In genomic region chr6:144285798-144286502, GRCh38 we compare ENCODE assay signal across 8 cellular contexts. TPM values are rescaled to one million over a fixed set of nuclear protein-coding genes. Genes with fewer than 3 reads are reported as not detected.
DNase-seq lines count a peak whose midpoint lies in the region; ATAC-seq and TF ChIP-seq lines count a peak whose summit lies in the region.

No MANE protein-coding gene starts in this region.

- BruUV-seq in A673 (replicated peaks; lab: Mats Ljungman, UMichigan), result no TSS peak

- ATAC-seq in GM18909 (IDR thresholded peaks at IDR 0.05; ENCODE audit: poor library complexity, unreplicated experiment) (peak; percentile 48), HG03442 (IDR thresholded peaks at IDR 0.05; ENCODE audit: unreplicated experiment) (peak; percentile 36), sciatic nerve (peak; percentile 70)

- H3K36me3 ChIP-seq in A673 (ENCODE audit: insufficient read depth, low read length, poor library complexity, severe bottlenecking) (no peaks in the 10 kb centered on the region), brain microvascular endothelial cell (replicated peaks) (no peaks in the 10 kb centered on the region), iPS-18a (ENCODE audit: control insufficient read depth, low read depth, low read length) (no peaks in the 10 kb centered on the region)

- H3K27ac ChIP-seq in A673 (ENCODE audit: low read depth, low read length, poor library complexity, severe bottlenecking) (peak overlapping the region; percentile 83), brain microvascular endothelial cell (peak overlapping the region; percentile 72), iPS-18a (ENCODE audit: low read length) (no peak overlapping the region)

- H3K4me3 Mint-ChIP-seq in T-helper 2 cell treated with Interferon-gamma antibody and Interleukin-4, amounts not matched to agents 5 μg/mL and 100 μg/mL, for 36 hours, result peak overlapping the region; percentile 95

- peaks cover 40% of the 10 kb centered on the region for H3K27me3 Mint-ChIP-seq in T-helper 2 cell treated with Interferon-gamma antibody and Interleukin-4, amounts not matched to agents 5 μg/mL and 100 μg/mL, for 36 hours (ENCODE audit: low read depth)

- no peaks in the 10 kb centered on the region for H3K9me3 Mint-ChIP-seq in T-helper 2 cell treated with Interferon-gamma antibody and Interleukin-4, amounts not matched to agents 5 μg/mL and 100 μg/mL, for 36 hours

- H3K4me1 Mint-ChIP-seq in T-helper 2 cell treated with Interferon-gamma antibody and Interleukin-4, amounts not matched to agents 5 μg/mL and 100 μg/mL, for 36 hours (ENCODE audit: low read depth), result peaks cover 13% of the 10 kb centered on the region

- in situ Hi-C loops in brain microvascular endothelial cell (cut with HindIII; ENCODE audit: low pct_ligation_motif_present, low sequenced_read_pairs), result loop anchor here (25.0 kb wide), 1 partner anchor 174 kb away; no protein-coding TSS in a partner anchor

- H3K27ac Mint-ChIP-seq in T-helper 2 cell treated with Interferon-gamma antibody and Interleukin-4, amounts not matched to agents 5 μg/mL and 100 μg/mL, for 36 hours, result peak overlapping the region; percentile 70

- intact Hi-C loops in A673 (cut with micrococcal nuclease; ENCODE audit: unreplicated experiment) (loop anchor here (1.0 to 10.0 kb wide), 4 partner anchors 56 to 199 kb away; no protein-coding TSS in a partner anchor), sciatic nerve (cut with DNase I) (loop anchor here (5.0 to 10.0 kb wide), 2 partner anchors 69 to 189 kb away; no protein-coding TSS in a partner anchor)

- H3K36me3 Mint-ChIP-seq in T-helper 2 cell treated with Interferon-gamma antibody and Interleukin-4, amounts not matched to agents 5 μg/mL and 100 μg/mL, for 36 hours (ENCODE audit: low read depth), result peaks cover 4% of the 10 kb centered on the region

- CTCF ChIA-PET in A673 (lab: Charles Lee), result no interaction called here

- peak overlapping the region; percentile 75 for H3K9ac ChIP-seq in iPS-18a (ENCODE audit: low read length)

- H3K4me1 ChIP-seq in A673 (ENCODE audit: insufficient read depth, low read length, poor library complexity, severe bottlenecking), result no peaks in the 10 kb centered on the region
- H3K4me1 ChIP-seq in iPS-18a (ENCODE audit: control insufficient read depth, low read depth, low read length), result peaks cover 10% of the 10 kb centered on the region

- H3K27me3 ChIP-seq in A673 (replicated peaks; ENCODE audit: insufficient read depth, low read depth, low read length, poor library complexity) (no peaks in the 10 kb centered on the region), brain microvascular endothelial cell (replicated peaks) (no peaks in the 10 kb centered on the region), iPS-18a (ENCODE audit: control insufficient read depth, insufficient read depth, low read length) (peaks cover 35% of the 10 kb centered on the region)

- POLR2A ChIA-PET in A673 (lab: Charles Lee; ENCODE audit: low non-redundant PET), result no interaction called here

- DNase-seq in A673 (ENCODE audit: low spot score), result peak; percentile 51
- DNase-seq in T-helper 2 cell treated with Interferon-gamma antibody and Interleukin-4, amounts not matched to agents 5 μg/mL and 100 μg/mL, for 36 hours (ENCODE audit: low spot score), result peak; percentile 29
- DNase-seq in brain microvascular endothelial cell, result peak; percentile 26
- DNase-seq in sciatic nerve (ENCODE audit: low spot score), result peak; percentile 85
- no peak for DNase-seq in NCI-H2227 treated with DMSO at 0.1 percent for 48 hours (lab: John Stamatoyannopoulos, UW)

- H3K4me3 ChIP-seq in A673 (ENCODE audit: low read depth, low read length, poor library complexity, severe bottlenecking) (peak overlapping the region; percentile 87), brain microvascular endothelial cell (ENCODE audit: low read depth, low read length) (peak overlapping the region; percentile 85), iPS-18a (ENCODE audit: low read length) (peak overlapping the region; percentile 88)

- H3K9me3 ChIP-seq in A673 (ENCODE audit: low read depth, low read length, poor library complexity, severe bottlenecking) (no peaks in the 10 kb centered on the region), iPS-18a (ENCODE audit: control insufficient read depth, low read depth, low read length) (no peaks in the 10 kb centered on the region)

- TF ChIP-seq CTCF in A673 (conservative IDR thresholded peaks at IDR 0.05; ENCODE audit: low read depth, low read length) (no peak), brain microvascular endothelial cell (IDR thresholded peaks at IDR 0.05; ENCODE audit: low read depth, low read length, missing control alignments) (no peak)

RNA-seq across cellular contexts. Expression of gene UTRN, which starts 0.8 kb away (rescaled TPM):
- total RNA-seq in A673 (2021) (75.2 and 82.8 TPM in 2 replicates), sciatic nerve (594 TPM)
